In the genomic region with DNA sequence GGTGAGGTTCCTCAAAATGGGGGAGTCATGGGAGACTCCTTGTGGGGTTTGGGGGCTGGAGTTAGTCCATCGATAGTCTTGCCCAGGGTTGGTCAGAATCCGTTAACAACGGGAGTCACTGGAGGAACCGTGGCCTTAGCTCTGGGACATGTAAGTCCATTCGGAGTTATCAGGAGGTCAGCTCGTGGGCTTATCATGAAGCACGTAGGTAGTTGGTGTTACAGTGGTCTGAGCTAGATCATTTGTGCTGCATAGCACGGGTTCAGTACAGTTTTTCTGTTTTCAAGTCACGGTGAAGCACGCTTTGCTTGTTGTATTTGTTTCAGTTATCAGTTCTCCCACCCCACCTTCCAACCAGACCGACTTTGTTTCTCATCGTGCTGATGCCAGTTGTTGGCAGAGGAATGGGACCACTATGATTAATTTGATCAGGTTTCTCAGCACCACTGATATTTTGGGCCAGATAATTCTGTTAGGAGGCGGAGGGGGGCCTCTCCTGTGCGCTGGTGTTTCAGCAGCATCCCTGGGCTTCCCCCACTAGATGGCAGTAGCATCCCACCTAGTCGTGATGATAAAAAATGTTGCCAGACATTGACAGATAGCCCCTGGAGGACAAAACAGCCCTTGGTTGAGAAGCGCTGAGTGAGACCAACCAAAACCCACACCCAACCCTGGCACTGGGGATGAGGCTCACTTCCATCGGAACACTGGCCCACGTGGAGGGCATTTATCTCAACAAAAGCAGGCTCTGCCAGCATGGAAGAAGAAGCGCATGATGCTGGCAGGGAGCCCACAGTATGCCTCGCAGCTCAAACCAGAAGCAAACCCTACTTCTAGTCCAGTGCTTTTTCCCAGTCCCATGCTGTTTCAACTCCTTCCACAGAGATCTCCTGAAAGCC, we compare ENCODE assay signal across 8 cellular contexts. TPM values are rescaled to one million over a fixed set of nuclear protein-coding genes. Genes with fewer than 3 reads are reported as not detected.
DNase-seq lines count a peak whose midpoint lies in the region; ATAC-seq and TF ChIP-seq lines count a peak whose summit lies in the region.

No MANE protein-coding gene starts in this region.

- peak overlapping the region; percentile 14 to 43 (median 27) for H3K4me3 ChIP-seq in esophagus muscularis mucosa

- H3K36me3 Mint-ChIP-seq in naive B cell: no peaks in the 10 kb centered on the region

- no peaks in the 10 kb centered on the region for H3K27me3 ChIP-seq in esophagus muscularis mucosa

- DNase-seq in G401 (ENCODE audit: low spot score) (peak; percentile 93), HUDEP-2 (lab: John Stamatoyannopoulos, UW; ENCODE audit: unreplicated experiment in 76 of 76) (peak in 75 of 76 experiments; percentile 18 to 88 (median 76)), OCI-M1 (lab: John Stamatoyannopoulos, UW) (peak; percentile 85), esophagus muscularis mucosa (ENCODE audit: extremely low spot score) (peak; percentile 96), naive B cell (peak; percentile 82)
- peak; percentile 83 for DNase-seq in activated T-cell treated with anti-CD3 and anti-CD28 coated beads, Interleukin-2, amount 50 U/mL, for 1 hour
- peak; percentile 64 to 77 for DNase-seq in stimulated activated CD8-positive, alpha-beta memory T cell treated with anti-CD3 and anti-CD28 coated beads, Interleukin-7, amount 100 ng/mL, for 4 hours (ENCODE audit: low read depth in 2 of 2)

- peaks cover 44 to 72% (median 59%) of the 10 kb centered on the region in 4 donors for H3K4me1 ChIP-seq in esophagus muscularis mucosa

- no peaks in the 10 kb centered on the region for H3K9me3 Mint-ChIP-seq in naive B cell

- TF ChIP-seq EP300 in esophagus muscularis mucosa (IDR thresholded peaks at IDR 0.05): no peak

- in situ Hi-C loops in G401 (cut with HindIII; ENCODE audit: low sequenced_read_pairs): no loop called here

- no peaks in the 10 kb centered on the region for H3K27me3 Mint-ChIP-seq in naive B cell

- 48% methylated on average over 16 of the region's 20 CpGs for WGBS in esophagus muscularis mucosa

- H3K4me3 Mint-ChIP-seq in naive B cell: peak overlapping the region in 7 of 8 donors; percentile 40 to 95 (median 72)

- ATAC-seq in naive B cell (ENCODE audit: low read depth in 2 of 2): peak; percentile 29 to 42
- ATAC-seq in HG03159 (IDR thresholded peaks at IDR 0.05; ENCODE audit: unreplicated experiment): no peak

- TF ChIP-seq POLR2A in esophagus muscularis mucosa (IDR thresholded peaks at IDR 0.05; ENCODE audit: low read depth): no peak

- intact Hi-C loops in esophagus muscularis mucosa (cut with DNase I): loop anchor here (2.0 to 10.0 kb wide), 7 partner anchors 38 to 398 kb away; partner anchors contain the start of genes ABHD12, ENTPD6 and PYGB

- peak overlapping the region; percentile 15 to 50 (median 28) for H3K27ac ChIP-seq in esophagus muscularis mucosa (replicated peaks in 1 of 4)

- H3K36me3 ChIP-seq in esophagus muscularis mucosa: no peaks in the 10 kb centered on the region

- peak overlapping the region; percentile 68 to 99 (median 94) for H3K27ac Mint-ChIP-seq in naive B cell

- no peaks in the 10 kb centered on the region for H3K9me3 ChIP-seq in esophagus muscularis mucosa

- peaks cover 38 to 42% (median 41%) of the 10 kb centered on the region in 3 donors for H3K4me1 Mint-ChIP-seq in naive B cell

- peak; percentile 92 to 98 (median 93) for TF ChIP-seq CTCF in esophagus muscularis mucosa (IDR thresholded peaks at IDR 0.05)

RNA-seq across cellular contexts. Expression of gene APMAP, which starts 2.2 kb away (rescaled TPM):
- 94.6 and 98.6 TPM in 2 replicates for total RNA-seq in G401 (2014; rRNA removed; shearing (Covaris generic))
- total RNA-seq in esophagus muscularis mucosa: 10 to 100 TPM; 21.6 to 35.6 (median 32.5) TPM
- polyA plus RNA-seq in naive B cell (ENCODE audit: low read depth in 6 of 6): 10 to 100 TPM; 41.4 to 71.6 (median 48.7) TPM

RNA-seq across cellular contexts. Expression of gene CST7, which starts 45.6 kb away (rescaled TPM):
- total RNA-seq in G401 (2014; rRNA removed; shearing (Covaris generic)): not detected in 2 replicates
- total RNA-seq in esophagus muscularis mucosa: 10 to 100 TPM in 1 of 4 donors, 1 to 10 TPM in 2, not detected in 1; 1.2 to 13.8 (median 1.5) TPM
- 1 to 10 TPM in 5 of 6 donors, under 1 TPM in 1; 0.65 to 4.6 (median 2.7) TPM for polyA plus RNA-seq in naive B cell (ENCODE audit: low read depth in 6 of 6)
